18 cellular contexts compared by ENCODE assay signal in the genomic region with DNA sequence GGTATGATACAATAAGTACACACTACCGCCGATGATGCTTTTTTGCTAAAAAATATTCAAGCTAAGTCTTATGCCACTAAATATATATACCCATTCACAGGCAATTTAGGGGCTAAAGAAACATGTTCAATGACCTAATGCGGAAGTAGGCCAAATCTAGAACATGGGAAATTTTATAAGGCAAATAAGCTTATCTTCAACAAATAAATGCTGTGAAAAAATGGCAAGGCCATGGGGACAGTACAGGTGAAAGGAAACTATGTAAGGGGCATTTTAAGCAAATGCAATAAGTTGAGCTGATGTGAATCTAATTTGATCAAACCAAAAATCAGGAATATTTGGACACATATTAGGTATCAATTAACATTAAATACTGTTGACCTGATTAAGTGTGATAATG.
DNase-seq lines count a peak whose midpoint lies in the region; ATAC-seq and TF ChIP-seq lines count a peak whose summit lies in the region.
"Had no signal": no experiment of that assay in that cellular context is flagged by ENCODE, and none has a peak within 500 bp of the region (broad histone marks: within the 10 kb centered on the region; RNA-seq: fewer than 3 reads in every experiment).

No MANE protein-coding gene starts in this region.

- H4K20me1 ChIP-seq in HCT116 (ENCODE audit: insufficient read depth) = no peaks in the 10 kb centered on the region; the same call in 1 of the 2 replicates
- no peaks in the 10 kb centered on the region for H4K20me1 ChIP-seq in smooth muscle cell (ENCODE audit: low read depth)
- H4K20me1 ChIP-seq: BLaER1 had no signal

- peaks cover 5% of the 10 kb centered on the region for H3K9me3 Mint-ChIP-seq in activated CD4-positive, alpha-beta T cell treated with anti-CD3 and anti-CD28 coated beads, Interleukin-2, amount 10 ng/mL, durations not matched to agents 7 days and 5 days

- H3K9ac ChIP-seq in HCT116 (ENCODE audit: low read length) (no peak overlapping the region), smooth muscle cell (ENCODE audit: low read depth) (no peak overlapping the region)
- H3K9ac ChIP-seq: BLaER1 had no signal

- H2AFZ ChIP-seq in HCT116 (ENCODE audit: low read depth, low read length, poor library complexity, severe bottlenecking) (peak overlapping the region; percentile 36), smooth muscle cell (ENCODE audit: low read depth) (peak overlapping the region; percentile 31)
- H2AFZ ChIP-seq: GM23338 had no signal

- no peaks in the 10 kb centered on the region for H3K9me2 ChIP-seq in HCT116 (ENCODE audit: insufficient read depth)

- no peaks in the 10 kb centered on the region for H3K27me3 ChIP-seq in HCT116 (ENCODE audit: insufficient read depth, low read length)
- no peaks in the 10 kb centered on the region for H3K27me3 ChIP-seq in SJCRH30
- no peaks in the 10 kb centered on the region for H3K27me3 ChIP-seq in body of pancreas
- H3K27me3 ChIP-seq in smooth muscle cell (ENCODE audit: low read depth) = no peaks in the 10 kb centered on the region
- H3K27me3 ChIP-seq: BLaER1 had no signal

- CTCF ChIA-PET in HCT116 (lab: Charles Lee) = no interaction called here
- CTCF ChIA-PET in activated CD4-positive, alpha-beta T cell treated with anti-CD3 and anti-CD28 coated beads, Interleukin-2, amount 10 ng/mL, durations not matched to agents 7 days and 5 days (lab: Charles Lee) = no interaction called here

- no peak overlapping the region for H3K4me3 Mint-ChIP-seq in activated CD4-positive, alpha-beta T cell treated with anti-CD3 and anti-CD28 coated beads, Interleukin-2, amount 10 ng/mL, durations not matched to agents 7 days and 5 days
- H3K4me3 Mint-ChIP-seq: B cell; CD4-positive, CD25-positive, alpha-beta regulatory T cell; CD8-positive, alpha-beta T cell; GM23338; H9; HFFc6 had no signal

- ATAC-seq in HCT116 (no peak), body of pancreas (peak; percentile 40), HG02852 (IDR thresholded peaks at IDR 0.05; ENCODE audit: unreplicated experiment) (no peak)
- ATAC-seq: CD8-positive, alpha-beta T cell; GM23338 had no signal

- 53 to 68% methylated on average over 3 of the region's 3 CpGs for WGBS in body of pancreas, 2 donors
- 97% methylated on average over 3 of the region's 3 CpGs for WGBS in smooth muscle cell (ENCODE audit: low lambda C conversion rate)

- no peaks in the 10 kb centered on the region for H3K36me3 Mint-ChIP-seq in activated CD4-positive, alpha-beta T cell treated with anti-CD3 and anti-CD28 coated beads, Interleukin-2, amount 10 ng/mL, durations not matched to agents 7 days and 5 days (ENCODE audit: low read depth)
- H3K36me3 Mint-ChIP-seq: CD4-positive, CD25-positive, alpha-beta regulatory T cell; CD8-positive, alpha-beta T cell had no signal

- H3F3A ChIP-seq in smooth muscle cell (ENCODE audit: low read depth) = no peaks in the 10 kb centered on the region

- intact Hi-C loops in HCT116 (cut with micrococcal nuclease) = no loop called here
- intact Hi-C loops in body of pancreas (cut with DNase I) = no loop called here

- no TSS peak for BruUV-seq in HCT116 (replicated peaks; lab: Mats Ljungman, UMichigan)

- H3K27me3 Mint-ChIP-seq in activated CD4-positive, alpha-beta T cell treated with anti-CD3 and anti-CD28 coated beads, Interleukin-2, amount 10 ng/mL, durations not matched to agents 7 days and 5 days = no peaks in the 10 kb centered on the region
- H3K27me3 Mint-ChIP-seq: B cell; CD4-positive, CD25-positive, alpha-beta regulatory T cell had no signal

- DNase-seq in HCT116 (ENCODE audit: low read depth, low spot score) (no peak), SJCRH30 (no peak), body of pancreas (no peak), smooth muscle cell (lab: John Stamatoyannopoulos, UW; ENCODE audit: unreplicated experiment) (no peak), MV-4-11 (lab: John Stamatoyannopoulos, UW) (no peak)
- no peak for DNase-seq in activated CD4-positive, alpha-beta T cell treated with anti-CD3 and anti-CD28 coated beads, Interleukin-2, amount 10 ng/mL, durations not matched to agents 7 days and 5 days
- DNase-seq: Caco-2; CD4-positive, CD25-positive, alpha-beta regulatory T cell; CD8-positive, alpha-beta T cell; DMS153; DND-41; H9; HFFc6 had no signal

- no peak overlapping the region for H3K4me2 ChIP-seq in HCT116 (ENCODE audit: low read length)
- H3K4me2 ChIP-seq in smooth muscle cell = no peak overlapping the region
- H3K4me2 ChIP-seq: BLaER1, GM23338 had no signal

- no peaks in the 10 kb centered on the region for H3K4me1 Mint-ChIP-seq in activated CD4-positive, alpha-beta T cell treated with anti-CD3 and anti-CD28 coated beads, Interleukin-2, amount 10 ng/mL, durations not matched to agents 7 days and 5 days
- H3K4me1 Mint-ChIP-seq: B cell; CD4-positive, CD25-positive, alpha-beta regulatory T cell had no signal

- H3K27ac ChIP-seq in HCT116 (ENCODE audit: low read depth, low read length) = no peak overlapping the region
- peak overlapping the region; percentile 45; the same call in 1 of the 2 replicates for H3K27ac ChIP-seq in SJCRH30
- H3K27ac ChIP-seq in body of pancreas = no peak overlapping the region
- H3K27ac ChIP-seq in smooth muscle cell (ENCODE audit: low read depth) = no peak overlapping the region
- H3K27ac ChIP-seq: BLaER1, C4-2B had no signal

- no peak overlapping the region for H3K4me3 ChIP-seq in HCT116 (replicated peaks in 1 of 2; ENCODE audit: low read depth in 1 of 2, low read length in 2 of 2)
- no peak overlapping the region for H3K4me3 ChIP-seq in SJCRH30
- no peak overlapping the region for H3K4me3 ChIP-seq in body of pancreas
- H3K4me3 ChIP-seq in smooth muscle cell = no peak overlapping the region
- H3K4me3 ChIP-seq: BLaER1, GM23338 had no signal

- H3K27ac Mint-ChIP-seq in activated CD4-positive, alpha-beta T cell treated with anti-CD3 and anti-CD28 coated beads, Interleukin-2, amount 10 ng/mL, durations not matched to agents 7 days and 5 days = no peak overlapping the region
- H3K27ac Mint-ChIP-seq: B cell; CD4-positive, CD25-positive, alpha-beta regulatory T cell; CD8-positive, alpha-beta T cell; GM23338; H9; HFFc6 had no signal

- no peak for TF ChIP-seq RAD21 in HCT116 (IDR thresholded peaks at IDR 0.05; ENCODE audit: low read depth)

- no peaks in the 10 kb centered on the region for H3K9me3 ChIP-seq in HCT116 (ENCODE audit: control insufficient read depth in 1 of 2, insufficient read depth in 1 of 2, low read depth in 1 of 2, low read length in 2 of 2)
- H3K9me3 ChIP-seq in SJCRH30 (replicated peaks) = no peaks in the 10 kb centered on the region
- peaks cover 0 to 7% (median 0%) of the 10 kb centered on the region in 3 donors for H3K9me3 ChIP-seq in body of pancreas
- H3K9me3 ChIP-seq in smooth muscle cell (replicated peaks; ENCODE audit: low read depth) = no peaks in the 10 kb centered on the region
- H3K9me3 ChIP-seq: Caco-2 had no signal

- TF ChIP-seq CTCF in HCT116 (IDR thresholded peaks at IDR 0.05 in 2 of 3, conservative IDR thresholded peaks at IDR 0.05 in 1 of 3; ENCODE audit: borderline replicate concordance in 1 of 3, insufficient read depth in 1 of 3, low read depth in 2 of 3, low read length in 2 of 3) = no peak
- TF ChIP-seq CTCF in body of pancreas (IDR thresholded peaks at IDR 0.05) = no peak
- no peak for TF ChIP-seq CTCF in smooth muscle cell (IDR thresholded peaks at IDR 0.05; ENCODE audit: borderline replicate concordance, insufficient read depth, poor library complexity, severe bottlenecking)

- H3K36me3 ChIP-seq in HCT116 (ENCODE audit: control insufficient read depth in 1 of 2, insufficient read depth in 2 of 2, low read length in 2 of 2) = no peaks in the 10 kb centered on the region
- H3K36me3 ChIP-seq in SJCRH30 = no peaks in the 10 kb centered on the region
- H3K36me3 ChIP-seq in body of pancreas (replicated peaks in 1 of 2; ENCODE audit: insufficient read depth in 1 of 2, low read depth in 2 of 2) = no peaks in the 10 kb centered on the region
- H3K36me3 ChIP-seq in smooth muscle cell (ENCODE audit: low read depth) = no peaks in the 10 kb centered on the region
- H3K36me3 ChIP-seq: BLaER1 had no signal

- POLR2A ChIA-PET in HCT116 (lab: Charles Lee) = no interaction called here
- POLR2A ChIA-PET in activated CD4-positive, alpha-beta T cell treated with anti-CD3 and anti-CD28 coated beads, Interleukin-2, amount 10 ng/mL, durations not matched to agents 7 days and 5 days (lab: Charles Lee) = no interaction called here

- TF ChIP-seq POLR2A in HCT116 (IDR thresholded peaks at IDR 0.05; ENCODE audit: borderline replicate concordance, extremely low read depth, insufficient read depth, insufficient read length) = no peak
- TF ChIP-seq POLR2A in body of pancreas (IDR thresholded peaks at IDR 0.05) = no peak

- no peaks in the 10 kb centered on the region for H3K4me1 ChIP-seq in HCT116 (ENCODE audit: control insufficient read depth in 1 of 2, insufficient read depth in 2 of 2, low read length in 2 of 2)
- H3K4me1 ChIP-seq in SJCRH30 = no peaks in the 10 kb centered on the region
- H3K4me1 ChIP-seq in body of pancreas = no peaks in the 10 kb centered on the region
- H3K4me1 ChIP-seq in smooth muscle cell (ENCODE audit: low read depth) = no peaks in the 10 kb centered on the region
- H3K4me1 ChIP-seq: Caco-2 had no signal

- RAD21 ChIA-PET in HCT116 (lab: Charles Lee; ENCODE audit: low non-redundant PET in 1 of 2, low total read pairs in 2 of 2, uncharacterized antibody in 2 of 2, unreplicated experiment in 2 of 2) = no interaction called here

- H3K79me2 ChIP-seq in HCT116 (ENCODE audit: insufficient read depth, low read length) = no peaks in the 10 kb centered on the region
- no peaks in the 10 kb centered on the region for H3K79me2 ChIP-seq in smooth muscle cell (ENCODE audit: low read depth)

TF ChIP-seq in HCT116, 20 proteins besides CTCF, POLR2A, EP300 and RAD21 (continues in another document):
- no peak for TF ChIP-seq CEBPB (IDR thresholded peaks at IDR 0.05; ENCODE audit: low read depth)
